In the genomic region with DNA sequence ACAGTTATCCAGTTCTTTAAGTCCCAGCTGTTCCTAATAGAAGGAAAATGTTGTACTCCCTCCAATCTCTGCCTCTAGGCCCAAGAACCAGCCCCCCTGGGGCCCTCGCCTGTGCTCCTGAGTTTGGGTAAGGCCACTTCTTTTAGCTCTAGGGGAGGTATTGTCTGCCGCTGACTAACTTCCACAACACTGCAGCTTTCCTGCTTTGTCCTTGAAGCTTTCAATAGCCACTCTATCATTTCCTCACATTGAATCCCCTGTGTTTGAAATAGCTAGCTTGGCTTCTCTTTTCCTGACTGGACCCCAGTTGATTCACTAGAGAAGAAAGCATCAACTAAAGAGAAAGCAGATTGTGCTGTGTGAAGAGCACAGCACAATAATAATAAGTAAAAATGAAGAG, we compare ENCODE assay signal across 27 cellular contexts. TPM values are rescaled to one million over a fixed set of nuclear protein-coding genes. Genes with fewer than 3 reads are reported as not detected.
DNase-seq lines count a peak whose midpoint lies in the region; ATAC-seq and TF ChIP-seq lines count a peak whose summit lies in the region.
"Had no signal": no experiment of that assay in that cellular context is flagged by ENCODE, and none has a peak within 500 bp of the region (broad histone marks: within the 10 kb centered on the region; RNA-seq: fewer than 3 reads in every experiment).

No MANE protein-coding gene starts in this region.

- H3K36me3 Mint-ChIP-seq in brain (no peaks in the 10 kb centered on the region), mesothelial cell of epicardium (no peaks in the 10 kb centered on the region)
- H3K36me3 Mint-ChIP-seq: activated naive CD8-positive, alpha-beta T cell; CD8-positive, alpha-beta T cell; naive thymus-derived CD8-positive, alpha-beta T cell; stimulated activated memory B cell treated with anti-CD40 and anti-IgM and Interleukin-4, amounts not matched to agents 10 μg/mL and 1 μg/mL and 100 μg/mL, for 72 hours had no signal

- no peaks in the 10 kb centered on the region for H3K27me3 Mint-ChIP-seq in brain
- H3K27me3 Mint-ChIP-seq in mesothelial cell of epicardium (ENCODE audit: low read depth), result no peaks in the 10 kb centered on the region
- H3K27me3 Mint-ChIP-seq: activated naive CD8-positive, alpha-beta T cell had no signal

- intact Hi-C loops in lower lobe of right lung (cut with DNase I) (no loop called here), Right ventricle myocardium inferior (cut with DNase I) (no loop called here)

- H3K9me3 ChIP-seq in HUES64 (ENCODE audit: insufficient read depth, low read depth, low read length), result no peaks in the 10 kb centered on the region
- no peaks in the 10 kb centered on the region for H3K9me3 ChIP-seq in lower lobe of right lung
- H3K9me3 ChIP-seq: BE2C, gastroesophageal sphincter, upper lobe of left lung had no signal

- no peaks in the 10 kb centered on the region for H3K27me3 ChIP-seq in HUES64 (ENCODE audit: insufficient read depth, low read length)
- no peaks in the 10 kb centered on the region for H3K27me3 ChIP-seq in lower lobe of right lung (ENCODE audit: low read depth)
- H3K27me3 ChIP-seq: BE2C, gastroesophageal sphincter, upper lobe of left lung had no signal

- ATAC-seq in lower lobe of right lung (no peak), Right ventricle myocardium inferior (no peak)
- ATAC-seq: CD8-positive, alpha-beta T cell; naive thymus-derived CD8-positive, alpha-beta T cell had no signal

- H3K27ac Mint-ChIP-seq in brain (peak overlapping the region in 4 of 5 experiments; percentile 10 to 53 (median 40)), mesothelial cell of epicardium (peak overlapping the region; percentile 93)
- H3K27ac Mint-ChIP-seq: activated naive CD8-positive, alpha-beta T cell; CD8-positive, alpha-beta T cell; stimulated activated memory B cell treated with anti-CD40 and anti-IgM and Interleukin-4, amounts not matched to agents 10 μg/mL and 1 μg/mL and 100 μg/mL, for 72 hours had no signal

- H3K4me1 Mint-ChIP-seq in brain (peaks cover 20% of the 10 kb centered on the region), mesothelial cell of epicardium (peaks cover 27% of the 10 kb centered on the region)
- H3K4me1 Mint-ChIP-seq: stimulated activated memory B cell treated with anti-CD40 and anti-IgM and Interleukin-4, amounts not matched to agents 10 μg/mL and 1 μg/mL and 100 μg/mL, for 72 hours had no signal

- peaks cover 0 to 12% (median 0%) of the 10 kb centered on the region in 5 experiments for H3K9me3 Mint-ChIP-seq in brain
- peaks cover 4% of the 10 kb centered on the region for H3K9me3 Mint-ChIP-seq in mesothelial cell of epicardium
- H3K9me3 Mint-ChIP-seq: CD8-positive, alpha-beta T cell; naive thymus-derived CD8-positive, alpha-beta T cell; stimulated activated memory B cell treated with anti-CD40 and anti-IgM and Interleukin-4, amounts not matched to agents 10 μg/mL and 1 μg/mL and 100 μg/mL, for 72 hours; T-helper 1 cell treated with Interleukin-12 subunit alpha and Interleukin-12 subunit beta and Interleukin-4 antibody, amounts not matched to agents 30 μg/mL and 1 μg/mL, for 36 hours had no signal

- H3K4me1 ChIP-seq in HUES64 (ENCODE audit: insufficient read depth, low read length) (peaks cover 6% of the 10 kb centered on the region), lower lobe of right lung (peaks cover 20% of the 10 kb centered on the region)

- no peak overlapping the region for H3K9ac ChIP-seq in HUES64 (ENCODE audit: low read depth, low read length)

- H3K4me3 Mint-ChIP-seq in brain (peak overlapping the region in 1 of 5 experiments; percentile 10), mesothelial cell of epicardium (no peak overlapping the region)
- H3K4me3 Mint-ChIP-seq: activated naive CD8-positive, alpha-beta T cell; CD8-positive, alpha-beta T cell; H9; naive thymus-derived CD8-positive, alpha-beta T cell; stimulated activated memory B cell treated with anti-CD40 and anti-IgM and Interleukin-4, amounts not matched to agents 10 μg/mL and 1 μg/mL and 100 μg/mL, for 72 hours; T-helper 1 cell treated with Interleukin-12 subunit alpha and Interleukin-12 subunit beta and Interleukin-4 antibody, amounts not matched to agents 30 μg/mL and 1 μg/mL, for 36 hours had no signal

- no peak for TF ChIP-seq CTCF in brain (conservative IDR thresholded peaks at IDR 0.05)
- no peak for TF ChIP-seq CTCF in mesothelial cell of epicardium (IDR thresholded peaks at IDR 0.05; ENCODE audit: unreplicated experiment)
- TF ChIP-seq CTCF in lower lobe of right lung (IDR thresholded peaks at IDR 0.05), result no peak

- DNase-seq in ELF-1 (ENCODE audit: low read depth, low spot score) (peak; percentile 40), mesothelial cell of epicardium (ENCODE audit: low spot score in 2 of 2, unreplicated experiment in 2 of 2) (no peak), lower lobe of right lung (no peak), Right ventricle myocardium inferior (ENCODE audit: missing footprints) (no peak), GM19240 (ENCODE audit: insufficient read length, low spot score) (no peak)
- DNase-seq in central memory CD4-positive, alpha-beta T cell, result no peak
- DNase-seq: aorta; BE2C; caudate nucleus; CD8-positive, alpha-beta T cell; H9; Karpas-422; kidney glomerular epithelial cell; naive thymus-derived CD8-positive, alpha-beta T cell; NCI-H2081 treated with DMSO at 0.1 percent for 48 hours; NCI-H345; stimulated activated CD4-positive, alpha-beta T cell treated with anti-CD3 and anti-CD28 coated beads, Interleukin-15, amount 100 ng/mL, for 24 hours; upper lobe of left lung had no signal

- H3K4me3 ChIP-seq in HUES64 (ENCODE audit: low read length) (no peak overlapping the region), lower lobe of right lung (no peak overlapping the region)
- H3K4me3 ChIP-seq: gastroesophageal sphincter, upper lobe of left lung had no signal

- H3K27ac ChIP-seq in HUES64 (ENCODE audit: low read depth, low read length) (0 out of 2 replicates have a peak overlapping the region, but pooled peaks have one; percentile 44), lower lobe of right lung (no peak overlapping the region)
- H3K27ac ChIP-seq: HL-60 had no signal

- WGBS in HUES64, result 69% methylated on average over 2 of the region's 2 CpGs

- no peaks in the 10 kb centered on the region for H3K36me3 ChIP-seq in HUES64 (ENCODE audit: insufficient read depth, low read length)
- H3K36me3 ChIP-seq in lower lobe of right lung, result no peaks in the 10 kb centered on the region
- H3K36me3 ChIP-seq: BE2C, gastroesophageal sphincter, upper lobe of left lung had no signal

RNA-seq across cellular contexts. Expression of gene KRT80, which starts 28.8 kb away (rescaled TPM):
- polyA plus RNA-seq in HUES64 (2013, experiment 1 of 2), result not detected
- 0.13 TPM for polyA plus RNA-seq in HUES64 (2013, experiment 2 of 2)
- 2.0 TPM for polyA plus RNA-seq in brain (ENCODE audit: insufficient read depth, low read depth, low replicate concordance)
- total RNA-seq in mesothelial cell of epicardium (2.7 to 3.0 TPM (median 3.0 TPM) in 3 replicates), lower lobe of right lung (3.0 TPM), Right ventricle myocardium inferior (not detected)
- total RNA-seq: CD8-positive, alpha-beta T cell; H9; mononuclear cell; naive thymus-derived CD8-positive, alpha-beta T cell; subcutaneous adipose tissue had no signal
- polyA plus RNA-seq: naive thymus-derived CD8-positive, alpha-beta T cell had no signal
